In genomic region chr15:52790166-52790708, GRCh38 we compare ENCODE assay signal across 8 cellular contexts. TPM values are rescaled to one million over a fixed set of nuclear protein-coding genes. Genes with fewer than 3 reads are reported as not detected.
A peak's percentile ranks its signal among the peaks of the same experiment; 100 is the strongest.
DNase-seq lines count a peak whose midpoint lies in the region; ATAC-seq and TF ChIP-seq lines count a peak whose summit lies in the region.

TSS of gene ONECUT1 (minus strand) at chr15:52790336. CDS start at chr15:52789884, 452 bp downstream.

- peaks cover 0 to 7% of the 10 kb centered on the region in 2 donors for H3K4me1 ChIP-seq in naive thymus-derived CD4-positive, alpha-beta T cell (ENCODE audit: control insufficient read depth in 2 of 2, insufficient read depth in 2 of 2, low read length in 2 of 2)
- H3K4me1 ChIP-seq in tibial nerve = peaks cover 0 to 65% (median 34%) of the 10 kb centered on the region in 4 donors

- H3K27me3 Mint-ChIP-seq in naive thymus-derived CD4-positive, alpha-beta T cell = peaks cover 67 to 94% (median 78%) of the 10 kb centered on the region in 5 donors

- TF ChIP-seq EP300 in tibial nerve (IDR thresholded peaks at IDR 0.05) = no peak

- H3K27ac Mint-ChIP-seq in naive thymus-derived CD4-positive, alpha-beta T cell = peak within 1 kb of the TSS in 1 of 9 donors; percentile 74

- peaks cover 3 to 32% of the 10 kb centered on the region in 2 donors for H3K27me3 ChIP-seq in naive thymus-derived CD4-positive, alpha-beta T cell (ENCODE audit: control insufficient read depth in 2 of 2, insufficient read depth in 2 of 2, low read length in 2 of 2)
- peaks cover 0 to 99% of the 10 kb centered on the region in 2 donors for H3K27me3 ChIP-seq in tibial nerve

- DNase-seq in ACHN (peak; percentile 60), NCI-H2171 treated with DMSO at 0.1 percent for 48 hours (lab: John Stamatoyannopoulos, UW) (peak; percentile 57), tibial nerve (ENCODE audit: low spot score in 2 of 2) (no peak)
- DNase-seq in activated CD4-positive, alpha-beta T cell treated with anti-CD3 and anti-CD28 coated beads, Interleukin-2, amount 50 U/mL, for 48 hours = peak; percentile 56 to 64
- peak in 2 of 9 donors; percentile 32 to 73 for DNase-seq in naive thymus-derived CD4-positive, alpha-beta T cell

- H3K36me3 ChIP-seq in naive thymus-derived CD4-positive, alpha-beta T cell (ENCODE audit: control insufficient read depth in 2 of 3, insufficient read depth in 3 of 3, low read length in 3 of 3) = no peaks in the 10 kb centered on the region
- no peaks in the 10 kb centered on the region for H3K36me3 ChIP-seq in tibial nerve

- no peak within 1 kb of the TSS for H3K27ac ChIP-seq in naive thymus-derived CD4-positive, alpha-beta T cell (ENCODE audit: low read depth, low read length)
- no peak within 1 kb of the TSS for H3K27ac ChIP-seq in tibial nerve

- in situ Hi-C loops in ACHN (cut with HindIII; ENCODE audit: low pct_ligation_motif_present, low pct_unique_long_range_greater_than_20kb, low sequenced_read_pairs) = no loop called here

- intact Hi-C loops in naive thymus-derived CD4-positive, alpha-beta T cell (cut with micrococcal nuclease) = no loop called here

- peak within 1 kb of the TSS; percentile 71 to 88 (median 79) for H3K4me3 Mint-ChIP-seq in naive thymus-derived CD4-positive, alpha-beta T cell

- 1 to 2% methylated on average over 30 to 31 of the region's 65 CpGs for WGBS in tibial nerve, 2 donors

- no peaks in the 10 kb centered on the region for H3K36me3 Mint-ChIP-seq in naive thymus-derived CD4-positive, alpha-beta T cell

- ATAC-seq in GM18498 (IDR thresholded peaks at IDR 0.05; ENCODE audit: unreplicated experiment) (peak; percentile 85), HG02938 (IDR thresholded peaks at IDR 0.05; ENCODE audit: unreplicated experiment) (peak; percentile 62), esophagus mucosa (peak; percentile 11)
- ATAC-seq in naive thymus-derived CD4-positive, alpha-beta T cell = peak; percentile 52

- H3K4me3 ChIP-seq in naive thymus-derived CD4-positive, alpha-beta T cell (ENCODE audit: low read length) = peak within 1 kb of the TSS; percentile 20
- peak within 1 kb of the TSS; percentile 29 to 55 (median 44) for H3K4me3 ChIP-seq in tibial nerve

- no peak for TF ChIP-seq CTCF in tibial nerve (IDR thresholded peaks at IDR 0.05)

- H3K9me3 Mint-ChIP-seq in naive thymus-derived CD4-positive, alpha-beta T cell = peaks cover 0 to 6% (median 0%) of the 10 kb centered on the region in 11 donors

- POLR2A ChIA-PET in naive thymus-derived CD4-positive, alpha-beta T cell (lab: Charles Lee) = no interaction called here

- CTCF ChIA-PET in naive thymus-derived CD4-positive, alpha-beta T cell (lab: Charles Lee) = no interaction called here

- no peak for TF ChIP-seq POLR2A in tibial nerve (IDR thresholded peaks at IDR 0.05)

- no peaks in the 10 kb centered on the region for H3K9me3 ChIP-seq in naive thymus-derived CD4-positive, alpha-beta T cell (ENCODE audit: control insufficient read depth in 2 of 3, low read length in 3 of 3)
- H3K9me3 ChIP-seq in tibial nerve = no peaks in the 10 kb centered on the region

- H3K4me1 Mint-ChIP-seq in naive thymus-derived CD4-positive, alpha-beta T cell = peaks cover 5 to 38% (median 14%) of the 10 kb centered on the region in 7 donors

RNA-seq across cellular contexts. Expression of gene ONECUT1, which starts in this region (rescaled TPM):
- not detected for total RNA-seq in esophagus mucosa
- not detected for total RNA-seq in naive thymus-derived CD4-positive, alpha-beta T cell
- polyA plus RNA-seq in naive thymus-derived CD4-positive, alpha-beta T cell = not detected
- total RNA-seq in tibial nerve = 1 to 10 TPM in 1 of 4 donors, under 1 TPM in 1, not detected in 2; 0.22 to 2.4 TPM

Comparison
In these comparisons a context has a peak if more than half of its experiments do, and no peak if none do; other contexts are left out.
1. Peak in ATAC-seq in esophagus mucosa; RNA of the gene not detected or under 1 TPM.
2. Peak in ATAC-seq and H3K4me3 ChIP-seq in naive thymus-derived CD4-positive, alpha-beta T cell; RNA of the gene not detected or under 1 TPM.
3. DNase-seq: peak in ACHN (single experiment), NCI-H2171 treated with DMSO at 0.1 percent for 48 hours (single experiment) and activated CD4-positive, alpha-beta T cell treated with anti-CD3 and anti-CD28 coated beads, Interleukin-2, amount 50 U/mL, for 48 hours (2 of 2); none in tibial nerve (0 of 2).
4. ATAC-seq: peak in every context shown above with its lines; median percentile 85 in GM18498; 62 in HG02938; 52 in naive thymus-derived CD4-positive, alpha-beta T cell; 11 in esophagus mucosa.